Comparison of ENCODE assay signal across 8 cellular contexts in genomic region chr9:136881691-136882108, GRCh38. TPM values are rescaled to one million over a fixed set of nuclear protein-coding genes. Genes with fewer than 3 reads are reported as not detected.
DNase-seq lines count a peak whose midpoint lies in the region; ATAC-seq and TF ChIP-seq lines count a peak whose summit lies in the region.

No MANE protein-coding gene starts in this region.

- H3K4me1 ChIP-seq in KMS-11 (ENCODE audit: low read depth, poor library complexity, severe bottlenecking), result peaks cover 54% of the 10 kb centered on the region
- H3K4me1 ChIP-seq in mesenchymal stem cell (ENCODE audit: control insufficient read depth, insufficient read depth, low read depth, low read length), result peaks cover 31% of the 10 kb centered on the region
- H3K4me1 ChIP-seq in upper lobe of left lung, result peaks cover 21 to 27% (median 24%) of the 10 kb centered on the region in 4 donors

- H3K36me3 ChIP-seq in KMS-11 (ENCODE audit: insufficient read depth), result no peaks in the 10 kb centered on the region
- no peaks in the 10 kb centered on the region for H3K36me3 ChIP-seq in mesenchymal stem cell (ENCODE audit: control insufficient read depth in 1 of 2, insufficient read depth in 2 of 2, low read depth in 1 of 2, low read length in 2 of 2)
- H3K36me3 ChIP-seq in upper lobe of left lung, result no peaks in the 10 kb centered on the region

- H3K79me2 ChIP-seq in KMS-11 (ENCODE audit: insufficient read depth, low read depth), result peaks cover 20% of the 10 kb centered on the region; the same call in 1 of the 2 replicates

- H2BK12ac ChIP-seq in mesenchymal stem cell (ENCODE audit: low read length in 2 of 2), result peak overlapping the region; percentile 18 to 99

- H2AK5ac ChIP-seq in mesenchymal stem cell (ENCODE audit: low read length, severe bottlenecking), result no peak overlapping the region

- H3K4me3 Mint-ChIP-seq in chondrocyte (ENCODE audit: unreplicated experiment), result no peak overlapping the region

- WGBS in mesenchymal stem cell, result 20% methylated on average over 9 of the region's 9 CpGs
- WGBS in upper lobe of left lung, 2 donors, result 7 to 14% methylated on average over 6 to 7 of the region's 9 CpGs

- H3K14ac ChIP-seq in mesenchymal stem cell (ENCODE audit: low read length in 2 of 2), result peak overlapping the region in 1 of 2 experiments; percentile 96

- H3K27ac Mint-ChIP-seq in chondrocyte (ENCODE audit: unreplicated experiment), result no peak overlapping the region

- no peak overlapping the region for H3K23ac ChIP-seq in mesenchymal stem cell (ENCODE audit: low read length in 2 of 2)

- H3K18ac ChIP-seq in mesenchymal stem cell (ENCODE audit: low read depth in 1 of 2, low read length in 2 of 2), result peak overlapping the region; percentile 26 to 99

- peak overlapping the region; percentile 29 for H2BK120ac ChIP-seq in mesenchymal stem cell (ENCODE audit: low read depth, low read length)

- H2BK5ac ChIP-seq in mesenchymal stem cell (ENCODE audit: low read depth, low read length, poor library complexity, severe bottlenecking), result no peak overlapping the region

- H2AFZ ChIP-seq in KMS-11 (ENCODE audit: low read depth), result peak overlapping the region; percentile 77
- peak overlapping the region; percentile 60 for H2AFZ ChIP-seq in mesenchymal stem cell (ENCODE audit: low read depth, low read length)

- H3K4me2 ChIP-seq in KMS-11, result peak overlapping the region; percentile 98
- no peak overlapping the region for H3K4me2 ChIP-seq in mesenchymal stem cell (ENCODE audit: low read length, poor library complexity, severe bottlenecking)

- H3K9ac ChIP-seq in KMS-11, result peak overlapping the region; percentile 59
- peak overlapping the region; percentile 79 for H3K9ac ChIP-seq in mesenchymal stem cell (ENCODE audit: low read length)

- H4K20me1 ChIP-seq in KMS-11 (ENCODE audit: insufficient read depth), result no peaks in the 10 kb centered on the region

- H3K4me3 ChIP-seq in KMS-11 (IDR thresholded peaks at IDR 0.05; ENCODE audit: insufficient read depth, low read depth, low read length) (no peak overlapping the region), mesenchymal stem cell (ENCODE audit: insufficient read depth in 1 of 2, low read depth in 1 of 2, low read length in 2 of 2) (peak overlapping the region in 1 of 2 experiments; percentile 74), upper lobe of left lung (peak overlapping the region in 3 of 4 donors; percentile 16 to 37 (median 31))

- H3K27me3 Mint-ChIP-seq in chondrocyte (ENCODE audit: low read depth), result no peaks in the 10 kb centered on the region

- peak overlapping the region; percentile 98 for H4K8ac ChIP-seq in mesenchymal stem cell (ENCODE audit: low read length)

- H4K91ac ChIP-seq in mesenchymal stem cell (ENCODE audit: low read length), result peak overlapping the region; percentile 96

- no peak overlapping the region for H2BK15ac ChIP-seq in mesenchymal stem cell (ENCODE audit: low read depth, poor library complexity, severe bottlenecking)

- TF ChIP-seq EP300 in upper lobe of left lung (IDR thresholded peaks at IDR 0.05), result no peak

- H3K79me1 ChIP-seq in mesenchymal stem cell (replicated peaks; ENCODE audit: low read length, poor library complexity, severe bottlenecking), result peaks cover 5% of the 10 kb centered on the region

- H3K9me3 ChIP-seq in mesenchymal stem cell (ENCODE audit: control insufficient read depth, low read length) (no peaks in the 10 kb centered on the region), upper lobe of left lung (no peaks in the 10 kb centered on the region)

- TF ChIP-seq CTCF in KMS-11 (conservative IDR thresholded peaks at IDR 0.05; ENCODE audit: low read depth, low read length) (no peak), upper lobe of left lung (IDR thresholded peaks at IDR 0.05) (no peak), chondrocyte (IDR thresholded peaks at IDR 0.05) (no peak)

- peak overlapping the region; percentile 96 for H3K27ac ChIP-seq in KMS-11
- H3K27ac ChIP-seq in mesenchymal stem cell (ENCODE audit: low read length, poor library complexity, severe bottlenecking), result no peak overlapping the region
- H3K27ac ChIP-seq in upper lobe of left lung, result peak overlapping the region; percentile 27 to 61 (median 37)

- peak overlapping the region; percentile 16 to 94 for H3K4ac ChIP-seq in mesenchymal stem cell (ENCODE audit: low read depth in 1 of 2, low read length in 2 of 2)

- peaks cover 20% of the 10 kb centered on the region for H3K4me1 Mint-ChIP-seq in chondrocyte (ENCODE audit: low read depth)

- no peaks in the 10 kb centered on the region for H3K9me3 Mint-ChIP-seq in chondrocyte (ENCODE audit: low read depth)

- H3K27me3 ChIP-seq in KMS-11 (ENCODE audit: insufficient read depth, low read depth) (no peaks in the 10 kb centered on the region), mesenchymal stem cell (ENCODE audit: control insufficient read depth in 1 of 2, insufficient read depth in 1 of 2, low read length in 2 of 2) (peaks cover 0 to 1% of the 10 kb centered on the region in 2 experiments), upper lobe of left lung (no peaks in the 10 kb centered on the region)

- no peaks in the 10 kb centered on the region for H3K36me3 Mint-ChIP-seq in chondrocyte (ENCODE audit: low read depth)

- DNase-seq in EH (ENCODE audit: low read depth), result peak; percentile 22
- DNase-seq in activated T-helper 9 cell treated with anti-CD3 and anti-CD28 coated beads, Interleukin-2, amount 50 U/mL, for 16 hours (ENCODE audit: low read depth), result peak; percentile 38
- DNase-seq in mesenchymal stem cell, result peak; percentile 84
- DNase-seq in upper lobe of left lung, result no peak
- no peak for DNase-seq in chondrocyte (ENCODE audit: low spot score)

- no peak for TF ChIP-seq POLR2A in upper lobe of left lung (IDR thresholded peaks at IDR 0.05)

- ATAC-seq in upper lobe of left lung (ENCODE audit: low FRiP score in 2 of 2), result no peak
- no peak for ATAC-seq in HG02642 (IDR thresholded peaks at IDR 0.05; ENCODE audit: poor library complexity, unreplicated experiment)
- ATAC-seq in HG03571 (IDR thresholded peaks at IDR 0.05; ENCODE audit: unreplicated experiment), result no peak

RNA-seq across cellular contexts. Expression of gene TRAF2, which starts 4.6 kb away (rescaled TPM):
- polyA plus RNA-seq in mesenchymal stem cell (2013, experiment 1 of 2), result 5.3 TPM
- 4.8 TPM for polyA plus RNA-seq in mesenchymal stem cell (2013, experiment 2 of 2)
- total RNA-seq in upper lobe of left lung (10 to 100 TPM; 10.6 to 20.8 (median 13.4) TPM), chondrocyte (9.6 to 12.4 TPM (median 10.4 TPM) in 3 replicates)

RNA-seq across cellular contexts. Expression of gene EDF1, which starts 15.6 kb away (rescaled TPM):
- polyA plus RNA-seq in mesenchymal stem cell (2013, experiment 1 of 2), result 391 TPM
- polyA plus RNA-seq in mesenchymal stem cell (2013, experiment 2 of 2), result 389 TPM
- total RNA-seq in upper lobe of left lung (100 to 1,000 TPM; 137 to 312 (median 282) TPM), chondrocyte (296 to 328 TPM (median 320 TPM) in 3 replicates)

RNA-seq across cellular contexts. Expression of gene MAMDC4, which starts 29.6 kb away (rescaled TPM):
- polyA plus RNA-seq in mesenchymal stem cell (2013, experiment 1 of 2), result 1.6 TPM
- polyA plus RNA-seq in mesenchymal stem cell (2013, experiment 2 of 2), result 2.1 TPM
- total RNA-seq in upper lobe of left lung (10 to 100 TPM in 3 of 6 donors, 1 to 10 TPM in 3; 2.1 to 18.9 (median 11.0) TPM), chondrocyte (7.7 to 9.2 TPM (median 7.7 TPM) in 3 replicates)

RNA-seq across cellular contexts. Expression of gene PHPT1, which starts 32.5 kb away (rescaled TPM):
- polyA plus RNA-seq in mesenchymal stem cell (2013, experiment 1 of 2), result 179 TPM
- polyA plus RNA-seq in mesenchymal stem cell (2013, experiment 2 of 2), result 179 TPM
- total RNA-seq in upper lobe of left lung (100 to 1,000 TPM in 1 of 6 donors, 10 to 100 TPM in 5; 51.3 to 135 (median 64.1) TPM), chondrocyte (165 to 193 TPM (median 192 TPM) in 3 replicates)

RNA-seq across cellular contexts. Expression of gene AJM1, which starts 39.4 kb away (rescaled TPM):
- 2.3 TPM for polyA plus RNA-seq in mesenchymal stem cell (2013, experiment 1 of 2)
- 2.4 TPM for polyA plus RNA-seq in mesenchymal stem cell (2013, experiment 2 of 2)
- total RNA-seq in upper lobe of left lung, result 1 to 10 TPM; 1.4 to 7.3 (median 3.0) TPM
- 6.3 to 7.5 TPM (median 7.4 TPM) in 3 replicates for total RNA-seq in chondrocyte

Comparison
In these comparisons a context has a peak if more than half of its experiments do, and no peak if none do; other contexts are left out.
1. DNase-seq: peak in EH (single experiment), activated T-helper 9 cell treated with anti-CD3 and anti-CD28 coated beads, Interleukin-2, amount 50 U/mL, for 16 hours (single experiment) and mesenchymal stem cell (single experiment); none in upper lobe of left lung (0 of 2) and chondrocyte (single experiment).